In the genomic region with DNA sequence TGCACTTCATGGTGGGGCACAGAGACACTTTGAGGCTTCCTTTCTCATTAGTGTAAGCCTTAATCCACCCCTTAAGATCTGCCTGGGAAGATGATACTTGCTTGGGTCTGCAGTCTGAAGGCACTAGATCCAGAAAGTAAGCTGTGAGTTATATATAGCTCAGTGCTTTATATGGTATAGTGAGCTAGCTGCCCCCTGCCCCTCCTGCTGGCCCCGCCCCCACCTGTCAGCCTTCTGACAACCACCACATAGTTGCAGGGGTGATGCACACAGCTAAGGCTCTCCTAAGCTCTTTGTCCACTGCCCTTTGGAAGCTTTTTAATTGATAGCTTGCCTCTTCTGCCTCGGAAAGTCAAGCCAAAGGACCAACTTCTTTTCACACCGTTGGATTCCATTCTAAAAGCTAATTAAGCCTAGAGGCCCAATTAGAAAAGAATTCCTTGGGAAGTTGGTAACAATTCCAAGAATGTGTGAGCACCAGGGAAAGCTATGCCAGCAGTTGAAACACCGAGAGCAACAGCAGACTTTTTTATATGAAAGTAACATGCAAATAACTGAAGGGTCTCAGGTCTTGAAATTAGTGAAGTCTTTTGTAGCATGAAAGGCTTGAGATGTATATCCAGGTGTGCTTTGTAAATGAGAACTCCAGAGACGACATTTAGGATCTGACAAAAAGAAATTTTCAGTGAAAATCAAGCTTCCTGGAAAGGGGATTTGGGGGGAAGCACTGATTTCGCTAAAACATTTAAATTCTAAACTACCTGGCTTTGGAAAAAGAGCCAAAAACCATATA, we compare ENCODE assay signal across 10 cellular contexts. TPM values are rescaled to one million over a fixed set of nuclear protein-coding genes. Genes with fewer than 3 reads are reported as not detected.
DNase-seq lines count a peak whose midpoint lies in the region; ATAC-seq and TF ChIP-seq lines count a peak whose summit lies in the region.
"Had no signal": no experiment of that assay in that cellular context is flagged by ENCODE, and none has a peak within 500 bp of the region (broad histone marks: within the 10 kb centered on the region; RNA-seq: fewer than 3 reads in every experiment).

No MANE protein-coding gene starts in this region.

- no peak for TF ChIP-seq CTCF in body of pancreas (IDR thresholded peaks at IDR 0.05)

- H3K27me3 ChIP-seq in H7 (ENCODE audit: control insufficient read depth, insufficient read depth, low read length): no peaks in the 10 kb centered on the region
- no peaks in the 10 kb centered on the region for H3K27me3 ChIP-seq in body of pancreas
- H3K27me3 ChIP-seq in iPS-20b (ENCODE audit: insufficient read depth, low read length): peaks cover 17% of the 10 kb centered on the region; the same call in 1 of the 2 replicates
- peaks cover 0 to 14% (median 9%) of the 10 kb centered on the region in 3 donors for H3K27me3 ChIP-seq in skeletal muscle tissue (ENCODE audit: control insufficient read depth in 3 of 3, insufficient read depth in 3 of 3, low read length in 3 of 3)

- H3K4me1 ChIP-seq in body of pancreas: peaks cover 77% of the 10 kb centered on the region
- peaks cover 47% of the 10 kb centered on the region for H3K4me1 ChIP-seq in iPS-20b (ENCODE audit: insufficient read depth, low read length)
- H3K4me1 ChIP-seq in skeletal muscle tissue (ENCODE audit: control insufficient read depth in 3 of 3, insufficient read depth in 3 of 3, low read length in 3 of 3): peaks cover 36 to 58% (median 49%) of the 10 kb centered on the region in 3 donors
- H3K4me1 ChIP-seq: parathyroid adenoma had no signal

- ATAC-seq in body of pancreas: no peak
- ATAC-seq in HG03342 (IDR thresholded peaks at IDR 0.05; ENCODE audit: unreplicated experiment): no peak

- WGBS in body of pancreas, 2 donors: 32 to 53% methylated on average over 6 of the region's 6 CpGs

- peak overlapping the region; percentile 59 for H3K4me3 ChIP-seq in H7 (ENCODE audit: insufficient read depth, low read depth, low read length)
- peak overlapping the region in 1 of 2 donors; percentile 73 for H3K4me3 ChIP-seq in body of pancreas
- H3K4me3 ChIP-seq in iPS-20b (ENCODE audit: low read length): peak overlapping the region; percentile 97
- peak overlapping the region; percentile 79 to 94 (median 83) for H3K4me3 ChIP-seq in skeletal muscle tissue (ENCODE audit: low read length in 3 of 3)

- intact Hi-C loops in body of pancreas (cut with DNase I): no loop called here

- peak overlapping the region; percentile 98; the same call in 1 of the 2 replicates for H3K9ac ChIP-seq in iPS-20b (ENCODE audit: low read depth, low read length)
- H3K9ac ChIP-seq in skeletal muscle tissue (ENCODE audit: low read depth in 1 of 3, low read length in 3 of 3): peak overlapping the region; percentile 80 to 95 (median 89)
- H3K9ac ChIP-seq: parathyroid adenoma had no signal

- H3K9me3 ChIP-seq in body of pancreas: no peaks in the 10 kb centered on the region
- no peaks in the 10 kb centered on the region for H3K9me3 ChIP-seq in iPS-20b (ENCODE audit: insufficient read depth, low read depth, low read length)
- H3K9me3 ChIP-seq in skeletal muscle tissue (ENCODE audit: control insufficient read depth in 3 of 3, low read length in 3 of 3): no peaks in the 10 kb centered on the region

- peak overlapping the region in 3 of 4 donors; percentile 89 to 93 (median 92) for H3K27ac ChIP-seq in body of pancreas
- no peak overlapping the region for H3K27ac ChIP-seq in iPS-20b (ENCODE audit: low read length)
- peak overlapping the region; percentile 94 for H3K27ac ChIP-seq in skeletal muscle tissue (ENCODE audit: low read depth, low read length)
- H3K27ac ChIP-seq in substantia nigra (ENCODE audit: low read depth, low read length, poor library complexity, severe bottlenecking): no peak overlapping the region
- H3K27ac ChIP-seq: parathyroid adenoma had no signal

- DNase-seq in H7: peak; percentile 75
- DNase-seq in body of pancreas: peak in 1 of 4 donors; percentile 25
- DNase-seq in SIG-M5 (lab: John Stamatoyannopoulos, UW): no peak
- DNase-seq in substantia nigra (lab: John Stamatoyannopoulos, UW): no peak
- DNase-seq in DMS 273 (lab: John Stamatoyannopoulos, UW; ENCODE audit: unreplicated experiment): no peak
- DNase-seq: activated gamma-delta T cell treated with Interleukin-2 at 50 U/mL for 16 hours had no signal

- TF ChIP-seq POLR2A in body of pancreas (IDR thresholded peaks at IDR 0.05): peak in 2 of 3 donors; percentile 30 to 51

- H3K36me3 ChIP-seq in H7 (replicated peaks; ENCODE audit: control insufficient read depth, insufficient read depth, low read length) (peaks cover 25% of the 10 kb centered on the region), body of pancreas (replicated peaks in 1 of 2; ENCODE audit: insufficient read depth in 1 of 2, low read depth in 2 of 2) (no peaks in the 10 kb centered on the region), iPS-20b (ENCODE audit: insufficient read depth, low read depth, low read length) (peaks cover 49% of the 10 kb centered on the region), skeletal muscle tissue (ENCODE audit: control insufficient read depth in 3 of 3, insufficient read depth in 3 of 3, low read length in 3 of 3) (peaks cover 4 to 21% (median 7%) of the 10 kb centered on the region in 3 donors)

RNA-seq across cellular contexts. Expression of a gene that starts 2.3 kb away (rescaled TPM):
- total RNA-seq in H7 (2014; rRNA removed; shearing (Covaris generic)): 274 and 292 TPM in 2 replicates
- total RNA-seq in body of pancreas (100 to 1,000 TPM; 417 to 435 TPM), skeletal muscle tissue (4,149 TPM)

Comparison
In these comparisons a context has a peak if more than half of its experiments do, and no peak if none do; other contexts are left out.
1. H3K27ac ChIP-seq: peak in body of pancreas (3 of 4) and skeletal muscle tissue (single experiment); none in iPS-20b (single experiment) and substantia nigra (single experiment).